Comparison of ENCODE assay signal across 8 cellular contexts in the genomic region with DNA sequence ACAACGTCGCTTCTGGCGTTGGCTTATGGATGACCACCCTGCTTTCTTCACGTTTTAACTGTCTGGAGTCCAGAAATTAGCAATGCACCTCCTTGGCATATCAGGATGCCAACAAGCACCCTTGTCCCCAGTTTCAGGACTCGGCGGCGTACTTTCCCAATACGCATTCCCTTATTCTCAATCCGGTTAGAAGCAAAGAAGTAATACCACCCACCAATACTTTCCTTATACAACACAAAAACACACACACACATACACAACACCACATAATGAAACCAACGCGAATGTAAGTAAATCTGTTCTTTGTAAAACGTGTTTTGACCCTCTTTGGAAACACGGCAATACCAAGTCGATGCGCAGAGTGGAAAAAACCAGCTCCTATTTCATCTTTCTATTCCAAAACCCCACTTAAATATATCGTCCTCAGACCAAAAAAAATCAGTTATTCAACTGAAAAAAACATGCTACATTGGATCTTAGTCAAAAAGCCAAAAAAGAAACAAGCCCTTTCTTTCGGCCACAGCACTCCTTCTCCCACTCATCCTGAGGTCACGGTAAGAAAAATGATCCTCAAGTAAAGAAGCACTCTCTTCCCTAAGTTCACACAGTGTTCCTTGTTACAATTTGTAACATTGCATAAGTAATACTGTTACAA. TPM values are rescaled to one million over a fixed set of nuclear protein-coding genes. Genes with fewer than 3 reads are reported as not detected.
A peak's percentile ranks its signal among the peaks of the same experiment; 100 is the strongest.
DNase-seq lines count a peak whose midpoint lies in the region; ATAC-seq and TF ChIP-seq lines count a peak whose summit lies in the region.

No MANE protein-coding gene starts in this region.

- peak overlapping the region; percentile 98 to 100 (median 100) for H3K27ac Mint-ChIP-seq in CD8-positive, alpha-beta memory T cell
- peak overlapping the region; percentile 100 for H3K27ac Mint-ChIP-seq in activated T-helper 1 cell treated with anti-CD3 and anti-CD28 coated beads, Interleukin-12 subunit alpha, Interleukin-12 subunit beta, Interleukin-2, Interleukin-4 antibody, amounts not matched to agents 30 ng/mL and 10 ng/mL and 1 ng/mL, durations not matched to agents 14 hours and 24 hours and 36 hours
- peak overlapping the region; percentile 99 for H3K27ac Mint-ChIP-seq in osteocyte (ENCODE audit: unreplicated experiment)

- no peaks in the 10 kb centered on the region for H3K9me3 ChIP-seq in CD8-positive, alpha-beta memory T cell (ENCODE audit: low read length)

- peak overlapping the region; percentile 79 for H3K4me3 ChIP-seq in CD8-positive, alpha-beta memory T cell (ENCODE audit: low read length)
- H3K4me3 ChIP-seq in fibroblast of villous mesenchyme (ENCODE audit: low read depth, low read length), result peak overlapping the region; percentile 46

- CTCF ChIA-PET in CD8-positive, alpha-beta memory T cell (lab: Charles Lee), result interaction anchor here (0.7 to 3.2 kb wide), 9 partner anchors 8 to 155 kb away, joined by 3 to 24 read pairs (median 8); a partner anchor contains a TSS

- H3K27me3 Mint-ChIP-seq in CD8-positive, alpha-beta memory T cell, result peaks cover 0 to 1% of the 10 kb centered on the region in 2 donors
- no peaks in the 10 kb centered on the region for H3K27me3 Mint-ChIP-seq in activated T-helper 1 cell treated with anti-CD3 and anti-CD28 coated beads, Interleukin-12 subunit alpha, Interleukin-12 subunit beta, Interleukin-2, Interleukin-4 antibody, amounts not matched to agents 30 ng/mL and 10 ng/mL and 1 ng/mL, durations not matched to agents 14 hours and 24 hours and 36 hours (ENCODE audit: insufficient read depth)
- H3K27me3 Mint-ChIP-seq in osteocyte (ENCODE audit: unreplicated experiment), result no peaks in the 10 kb centered on the region

- H3K36me3 Mint-ChIP-seq in CD8-positive, alpha-beta memory T cell, result peaks cover 0 to 7% (median 0%) of the 10 kb centered on the region in 3 donors
- no peaks in the 10 kb centered on the region for H3K36me3 Mint-ChIP-seq in activated T-helper 1 cell treated with anti-CD3 and anti-CD28 coated beads, Interleukin-12 subunit alpha, Interleukin-12 subunit beta, Interleukin-2, Interleukin-4 antibody, amounts not matched to agents 30 ng/mL and 10 ng/mL and 1 ng/mL, durations not matched to agents 14 hours and 24 hours and 36 hours (ENCODE audit: low read depth)
- no peaks in the 10 kb centered on the region for H3K36me3 Mint-ChIP-seq in osteocyte (ENCODE audit: unreplicated experiment)

- peaks cover 22% of the 10 kb centered on the region for H3K4me1 ChIP-seq in CD8-positive, alpha-beta memory T cell (ENCODE audit: insufficient read depth, low read length)

- POLR2A ChIA-PET in CD8-positive, alpha-beta memory T cell (lab: Charles Lee), result interaction anchor here (0.5 to 3.3 kb wide), 19 partner anchors 7 to 949 kb away, joined by 3 to 139 read pairs (median 11); a partner anchor contains a TSS

- TF ChIP-seq CTCF in fibroblast of villous mesenchyme (IDR thresholded peaks at IDR 0.05; ENCODE audit: insufficient read depth, low read depth, low read length), result no peak
- no peak for TF ChIP-seq CTCF in osteocyte (IDR thresholded peaks at IDR 0.05)

- peak overlapping the region; percentile 90 to 98 (median 95) for H3K4me3 Mint-ChIP-seq in CD8-positive, alpha-beta memory T cell
- H3K4me3 Mint-ChIP-seq in activated T-helper 1 cell treated with anti-CD3 and anti-CD28 coated beads, Interleukin-12 subunit alpha, Interleukin-12 subunit beta, Interleukin-2, Interleukin-4 antibody, amounts not matched to agents 30 ng/mL and 10 ng/mL and 1 ng/mL, durations not matched to agents 14 hours and 24 hours and 36 hours, result peak overlapping the region; percentile 91
- peak overlapping the region; percentile 63 for H3K4me3 Mint-ChIP-seq in osteocyte (ENCODE audit: unreplicated experiment)

- peak in 1 of 5 donors; percentile 86 for DNase-seq in CD8-positive, alpha-beta memory T cell
- peak; percentile 65 for DNase-seq in NCI-H82 treated with DMSO at 0.1 percent for 48 hours (lab: John Stamatoyannopoulos, UW; ENCODE audit: unreplicated experiment)
- peak; percentile 66 for DNase-seq in activated T-helper 1 cell treated with anti-CD3 and anti-CD28 coated beads, Interleukin-12 subunit alpha, Interleukin-12 subunit beta, Interleukin-2, Interleukin-4 antibody, amounts not matched to agents 30 ng/mL and 10 ng/mL and 1 ng/mL, durations not matched to agents 14 hours and 24 hours and 36 hours (ENCODE audit: low spot score)
- DNase-seq in fibroblast of villous mesenchyme (ENCODE audit: low read depth), result peak; percentile 96
- DNase-seq in osteocyte (ENCODE audit: extremely low spot score, unreplicated experiment), result no peak
- no peak for DNase-seq in cortex of kidney (lab: John Stamatoyannopoulos, UW)

- no peaks in the 10 kb centered on the region for H3K27me3 ChIP-seq in CD8-positive, alpha-beta memory T cell (ENCODE audit: insufficient read depth, low read length, poor library complexity, severe bottlenecking)

- ATAC-seq in GM19351 (IDR thresholded peaks at IDR 0.05; ENCODE audit: unreplicated experiment), result peak; percentile 44
- ATAC-seq in HG03558 (IDR thresholded peaks at IDR 0.05; ENCODE audit: extremely low read depth, unreplicated experiment), result peak; percentile 31

- intact Hi-C loops in activated T-helper 1 cell treated with anti-CD3 and anti-CD28 coated beads, Interleukin-12 subunit alpha, Interleukin-12 subunit beta, Interleukin-2, Interleukin-4 antibody, amounts not matched to agents 30 ng/mL and 10 ng/mL and 1 ng/mL, durations not matched to agents 14 hours and 24 hours and 36 hours (cut with micrococcal nuclease), result loop anchor here (1.0 kb wide), 2 partner anchors 21 to 52 kb away; no protein-coding TSS in a partner anchor

- no peaks in the 10 kb centered on the region for H3K9me3 Mint-ChIP-seq in CD8-positive, alpha-beta memory T cell
- no peaks in the 10 kb centered on the region for H3K9me3 Mint-ChIP-seq in activated T-helper 1 cell treated with anti-CD3 and anti-CD28 coated beads, Interleukin-12 subunit alpha, Interleukin-12 subunit beta, Interleukin-2, Interleukin-4 antibody, amounts not matched to agents 30 ng/mL and 10 ng/mL and 1 ng/mL, durations not matched to agents 14 hours and 24 hours and 36 hours
- H3K9me3 Mint-ChIP-seq in osteocyte (ENCODE audit: unreplicated experiment), result no peaks in the 10 kb centered on the region

- peak overlapping the region; percentile 96 for H3K27ac ChIP-seq in CD8-positive, alpha-beta memory T cell (ENCODE audit: low read depth, low read length)

- H3K4me1 Mint-ChIP-seq in CD8-positive, alpha-beta memory T cell, result peaks cover 24 to 35% (median 30%) of the 10 kb centered on the region in 3 donors
- peaks cover 44% of the 10 kb centered on the region for H3K4me1 Mint-ChIP-seq in activated T-helper 1 cell treated with anti-CD3 and anti-CD28 coated beads, Interleukin-12 subunit alpha, Interleukin-12 subunit beta, Interleukin-2, Interleukin-4 antibody, amounts not matched to agents 30 ng/mL and 10 ng/mL and 1 ng/mL, durations not matched to agents 14 hours and 24 hours and 36 hours (ENCODE audit: low read depth)
- peaks cover 16% of the 10 kb centered on the region for H3K4me1 Mint-ChIP-seq in osteocyte (ENCODE audit: unreplicated experiment)

- no peaks in the 10 kb centered on the region for H3K36me3 ChIP-seq in CD8-positive, alpha-beta memory T cell (ENCODE audit: insufficient read depth, low read length)

RNA-seq across cellular contexts. Expression of a gene that starts 31.1 kb away (rescaled TPM):
- 1 to 10 TPM; 1.9 to 2.3 TPM for total RNA-seq in CD8-positive, alpha-beta memory T cell
- 1.9 TPM for polyA plus RNA-seq in CD8-positive, alpha-beta memory T cell
- 3.2 and 4.0 TPM in 2 replicates for total RNA-seq in activated T-helper 1 cell treated with anti-CD3 and anti-CD28 coated beads, Interleukin-12 subunit alpha, Interleukin-12 subunit beta, Interleukin-2, Interleukin-4 antibody, amounts not matched to agents 30 ng/mL and 10 ng/mL and 1 ng/mL, durations not matched to agents 14 hours and 24 hours and 36 hours
- total RNA-seq in fibroblast of villous mesenchyme (15.1 and 20.0 TPM in 2 replicates), osteocyte (17.2 and 19.3 TPM in 2 replicates)

Comparison
In these comparisons a context has a peak if more than half of its experiments do, and no peak if none do; other contexts are left out.
1. DNase-seq: peak in NCI-H82 treated with DMSO at 0.1 percent for 48 hours (single experiment), activated T-helper 1 cell treated with anti-CD3 and anti-CD28 coated beads, Interleukin-12 subunit alpha, Interleukin-12 subunit beta, Interleukin-2, Interleukin-4 antibody, amounts not matched to agents 30 ng/mL and 10 ng/mL and 1 ng/mL, durations not matched to agents 14 hours and 24 hours and 36 hours (single experiment) and fibroblast of villous mesenchyme (single experiment); none in osteocyte (single experiment) and cortex of kidney (single experiment).
2. Peak in every context shown above with its lines, with median percentiles within 50 percentile points of each other: H3K27ac Mint-ChIP-seq and H3K4me3 Mint-ChIP-seq.